Comparison of ENCODE assay signal across 16 cellular contexts in genomic region chr3:55164876-55165275, GRCh38.
"Had no signal": no experiment of that assay in that cellular context is flagged by ENCODE, and none has a peak within 500 bp of the region (broad histone marks: within the 10 kb centered on the region; RNA-seq: fewer than 3 reads in every experiment).

No MANE protein-coding gene starts in this region.

- H3K4me1 ChIP-seq: ascending aorta had no signal

- H3K9me3 ChIP-seq: ascending aorta, tibial nerve, vagina had no signal

- H3K27ac ChIP-seq: ascending aorta, epithelial cell of prostate, tibial nerve, vagina had no signal

- H3K36me3 ChIP-seq: ascending aorta, tibial nerve, vagina had no signal

- H3K4me3 ChIP-seq: ascending aorta, skin epidermis, tibial nerve, vagina had no signal

- DNase-seq: activated B cell treated with CpG ODN at 0.5 μM for 24 hours; activated CD4-positive, alpha-beta T cell treated with anti-CD3 and anti-CD28 coated beads, Interleukin-2, amount 10 ng/mL, durations not matched to agents 7 days and 5 days; activated naive CD4-positive, alpha-beta T cell; dermis blood vessel endothelial cell; effector memory CD8-positive, alpha-beta T cell; hippocampal formation; naive thymus-derived CD8-positive, alpha-beta T cell; retina; stimulated activated CD4-positive, alpha-beta T cell treated with anti-CD3 and anti-CD28 coated beads, Interleukin-4, amount 100 ng/mL, for 24 hours; stimulated activated naive CD4-positive, alpha-beta T cell had no signal

- ATAC-seq: effector memory CD8-positive, alpha-beta T cell; left lobe of liver; naive thymus-derived CD8-positive, alpha-beta T cell had no signal

- H3K27me3 ChIP-seq: ascending aorta, tibial nerve, vagina had no signal
